4 cellular contexts compared by ENCODE assay signal in the genomic region with DNA sequence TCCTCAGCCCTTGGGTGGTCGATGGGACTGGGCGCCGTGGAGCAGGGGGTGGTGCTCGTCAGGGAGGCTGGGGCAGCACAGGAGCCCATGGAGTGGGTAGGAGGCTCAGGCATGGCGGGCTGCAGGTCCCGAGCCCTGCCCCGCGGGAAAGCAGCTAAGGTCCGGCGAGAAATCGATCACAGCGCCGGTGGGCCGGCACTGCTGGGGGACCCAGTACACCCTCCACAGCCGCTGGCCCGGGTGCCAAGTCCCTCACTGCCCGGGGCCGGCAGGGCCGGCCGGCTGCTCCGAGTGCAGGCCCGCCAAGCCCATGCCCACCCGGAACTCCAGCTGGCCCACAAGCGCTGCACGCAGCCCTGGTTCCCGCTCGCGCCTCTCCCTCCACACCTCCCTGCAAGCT. TPM values are rescaled to one million over a fixed set of nuclear protein-coding genes. Genes with fewer than 3 reads are reported as not detected.
"Had no signal": no experiment of that assay in that cellular context is flagged by ENCODE, and none has a peak within 500 bp of the region (broad histone marks: within the 10 kb centered on the region; RNA-seq: fewer than 3 reads in every experiment).

No MANE protein-coding gene starts in this region.

RNA-seq across cellular contexts. Expression of gene CCBE1, which starts 16.9 kb away (rescaled TPM):
- total RNA-seq: HepG2, HT-29 had no signal
- polyA plus RNA-seq: HepG2, IgD-negative memory B cell, K562 had no signal
